ENCODE assay signal across 8 cellular contexts in genomic region chr19:42121666-42122069, GRCh38. TPM values are rescaled to one million over a fixed set of nuclear protein-coding genes. Genes with fewer than 3 reads are reported as not detected.
DNase-seq lines count a peak whose midpoint lies in the region; TF ChIP-seq lines count a peak whose summit lies in the region.

No MANE protein-coding gene starts in this region.

- no peak for TF ChIP-seq CTCF in foreskin fibroblast (IDR thresholded peaks at IDR 0.05; ENCODE audit: low read depth, low read length)
- no peak for TF ChIP-seq CTCF in esophagus squamous epithelium (IDR thresholded peaks at IDR 0.05)

- peak overlapping the region in 2 of 4 donors; percentile 33 to 55 for H3K27ac ChIP-seq in esophagus squamous epithelium

- DNase-seq in GM04503 (ENCODE audit: low read depth) (peak; percentile 45), NCI-H226 (peak; percentile 98), activated T-cell treated with anti-CD3 and anti-CD28 coated beads for 1 hour (ENCODE audit: low read depth) (peak; percentile 66), foreskin fibroblast (peak; percentile 89 to 92), mucosa of gallbladder (ENCODE audit: low spot score) (no peak), NCI-H345 treated with DMSO at 0.1 percent for 48 hours (lab: John Stamatoyannopoulos, UW; ENCODE audit: unreplicated experiment) (no peak), esophagus squamous epithelium (lab: John Stamatoyannopoulos, UW) (no peak)
- peak; percentile 62 to 66 for DNase-seq in stimulated activated CD4-positive, alpha-beta T cell treated with anti-CD3 and anti-CD28 coated beads, Interleukin-1b, Interleukin-23, amount 100 ng/mL, for 1 hour (ENCODE audit: low read depth in 2 of 2)

- peaks cover 7 to 21% (median 13%) of the 10 kb centered on the region in 3 donors for H3K4me1 ChIP-seq in esophagus squamous epithelium

- 0 to 25% methylated on average over 1 to 3 of the region's 8 CpGs for WGBS in esophagus squamous epithelium, 2 donors

- TF ChIP-seq POLR2A in esophagus squamous epithelium (IDR thresholded peaks at IDR 0.05), result no peak

- peaks cover 0 to 14% (median 0%) of the 10 kb centered on the region in 4 donors for H3K27me3 ChIP-seq in esophagus squamous epithelium

- H3K36me3 ChIP-seq in esophagus squamous epithelium, result no peaks in the 10 kb centered on the region

- H3K4me3 ChIP-seq in foreskin fibroblast (ENCODE audit: low read depth in 1 of 2, low read length in 2 of 2) (no peak overlapping the region), esophagus squamous epithelium (peak overlapping the region in 1 of 4 donors; percentile 12)

- intact Hi-C loops in esophagus squamous epithelium (cut with DNase I), result no loop called here

- no peaks in the 10 kb centered on the region for H3K9me3 ChIP-seq in esophagus squamous epithelium

RNA-seq across cellular contexts. Expression of gene POU2F2, which starts 10.6 kb away (rescaled TPM):
- 4.3 TPM for total RNA-seq in mucosa of gallbladder
- total RNA-seq in esophagus squamous epithelium, result under 1 TPM in 3 of 4 donors, not detected in 1; 0.18 to 0.67 (median 0.57) TPM

RNA-seq across cellular contexts. Expression of gene ZNF574, which starts 45.7 kb away (rescaled TPM):
- total RNA-seq in mucosa of gallbladder (17.1 TPM), esophagus squamous epithelium (10 to 100 TPM; 13.2 to 24.3 (median 16.2) TPM)

RNA-seq across cellular contexts. Expression of gene GRIK5, which starts 51.7 kb away (rescaled TPM):
- total RNA-seq in mucosa of gallbladder (9.8 TPM), esophagus squamous epithelium (1 to 10 TPM in 1 of 4 donors, under 1 TPM in 3; 0.08 to 1.1 (median 0.37) TPM)

Comparison
In these comparisons a context has a peak if more than half of its experiments do, and no peak if none do; other contexts are left out.
1. DNase-seq: peak in GM04503 (single experiment), NCI-H226 (single experiment), activated T-cell treated with anti-CD3 and anti-CD28 coated beads for 1 hour (single experiment), foreskin fibroblast (2 of 2) and stimulated activated CD4-positive, alpha-beta T cell treated with anti-CD3 and anti-CD28 coated beads, Interleukin-1b, Interleukin-23, amount 100 ng/mL, for 1 hour (2 of 2); none in mucosa of gallbladder (single experiment), NCI-H345 treated with DMSO at 0.1 percent for 48 hours (single experiment) and esophagus squamous epithelium (single experiment).